In the genomic region with DNA sequence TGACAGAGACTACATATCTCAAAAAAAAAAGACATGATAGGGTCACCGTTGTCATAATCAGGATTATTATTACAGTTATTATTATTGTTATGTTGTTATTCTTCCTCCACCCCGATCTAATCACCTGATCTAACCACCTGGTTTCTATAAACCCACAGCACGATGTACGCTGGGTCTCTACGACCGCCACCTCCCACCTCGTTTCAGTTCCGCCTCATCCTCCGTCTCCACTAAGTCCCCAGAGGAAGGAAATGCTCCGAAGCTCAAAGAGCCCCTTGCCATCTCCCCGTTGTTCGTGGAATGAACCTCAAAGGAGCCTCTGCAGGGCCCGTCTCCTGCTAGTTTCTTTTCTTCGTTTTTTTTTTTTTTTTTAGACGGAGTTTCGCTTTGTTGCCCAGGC, we compare ENCODE assay signal across 21 cellular contexts. TPM values are rescaled to one million over a fixed set of nuclear protein-coding genes. Genes with fewer than 3 reads are reported as not detected.
DNase-seq lines count a peak whose midpoint lies in the region; ATAC-seq, FAIRE-seq and TF ChIP-seq lines count a peak whose summit lies in the region.
"Had no signal": no experiment of that assay in that cellular context is flagged by ENCODE, and none has a peak within 500 bp of the region (broad histone marks: within the 10 kb centered on the region; RNA-seq: fewer than 3 reads in every experiment).

No MANE protein-coding gene starts in this region.

- H3K4me2 ChIP-seq in OCI-LY7 (ENCODE audit: low read length) = no peak overlapping the region

- CTCF ChIA-PET in OCI-LY7 (lab: Charles Lee; ENCODE audit: unreplicated experiment) = no interaction called here

- H3K36me3 Mint-ChIP-seq in activated T-cell treated with anti-CD3 and anti-CD28 coated beads, Interleukin-2, amount 50 U/mL, for 72 hours (ENCODE audit: insufficient read depth in 2 of 2) = peaks cover 0 to 3% of the 10 kb centered on the region in 2 donors

- no peak for TF ChIP-seq EP300 in suprapubic skin (IDR thresholded peaks at IDR 0.05)

- TF ChIP-seq POLR2A in GM12891 (IDR thresholded peaks at IDR 0.05; ENCODE audit: low read depth, low read length) (no peak), suprapubic skin (IDR thresholded peaks at IDR 0.05) (no peak)

- peak overlapping the region; percentile 37 to 46 for H3K4me3 Mint-ChIP-seq in activated T-cell treated with anti-CD3 and anti-CD28 coated beads, Interleukin-2, amount 50 U/mL, for 72 hours

- WGBS in suprapubic skin = 57% methylated on average over 16 of the region's 16 CpGs

- peaks cover 14% of the 10 kb centered on the region for H3K4me1 ChIP-seq in OCI-LY7 (ENCODE audit: insufficient read depth, low read length, poor library complexity, severe bottlenecking)
- peaks cover 3% of the 10 kb centered on the region for H3K4me1 ChIP-seq in lower lobe of right lung
- peaks cover 4% of the 10 kb centered on the region for H3K4me1 ChIP-seq in suprapubic skin

- H3K27ac ChIP-seq in OCI-LY7 (ENCODE audit: low read depth, low read length, poor library complexity, severe bottlenecking) = no peak overlapping the region
- H3K27ac ChIP-seq in lower lobe of right lung = no peak overlapping the region
- no peak overlapping the region for H3K27ac ChIP-seq in suprapubic skin
- H3K27ac ChIP-seq: GM23248, heart left ventricle, thyroid gland had no signal

- H3K9me3 ChIP-seq in OCI-LY7 (ENCODE audit: low read length) (no peaks in the 10 kb centered on the region), lower lobe of right lung (no peaks in the 10 kb centered on the region), suprapubic skin (no peaks in the 10 kb centered on the region)
- H3K9me3 ChIP-seq: heart left ventricle, thyroid gland had no signal

- H3K27me3 ChIP-seq in lower lobe of right lung (ENCODE audit: low read depth) (peaks cover 67% of the 10 kb centered on the region), suprapubic skin (peaks cover 54% of the 10 kb centered on the region)

- peaks cover 52% of the 10 kb centered on the region for H3K4me1 Mint-ChIP-seq in activated T-cell treated with anti-CD3 and anti-CD28 coated beads, Interleukin-2, amount 50 U/mL, for 72 hours (ENCODE audit: low read depth)

- BruUV-seq in OCI-LY7 (replicated peaks; lab: Mats Ljungman, UMichigan) = no TSS peak

- POLR2A ChIA-PET in OCI-LY7 (lab: Charles Lee) = interaction anchor here (0.9 kb wide), 1 partner anchor 96 kb away, joined by 4 read pairs; no protein-coding TSS in a partner anchor

- H3K4me3 ChIP-seq in OCI-LY7 (ENCODE audit: low read depth, low read length, poor library complexity, severe bottlenecking) (no peak overlapping the region), lower lobe of right lung (no peak overlapping the region), suprapubic skin (no peak overlapping the region)
- H3K4me3 ChIP-seq: dorsolateral prefrontal cortex, GM23248, heart left ventricle, thyroid gland had no signal

- peak; percentile 38 to 49 for ATAC-seq in activated T-cell treated with anti-CD3 and anti-CD28 coated beads, Interleukin-2, amount 50 U/mL, for 72 hours (replicated peaks in 1 of 2)
- no peak for ATAC-seq in lower lobe of right lung
- no peak for ATAC-seq in HG02588 (IDR thresholded peaks at IDR 0.05; ENCODE audit: unreplicated experiment)
- ATAC-seq: heart left ventricle had no signal

- no peaks in the 10 kb centered on the region for H3K9me3 Mint-ChIP-seq in activated T-cell treated with anti-CD3 and anti-CD28 coated beads, Interleukin-2, amount 50 U/mL, for 72 hours

- DNase-seq in activated T-cell treated with anti-CD3 and anti-CD28 coated beads, Interleukin-2, amount 50 U/mL, for 72 hours = peak in 1 of 2 donors; percentile 37
- DNase-seq in activated T-cell treated with anti-CD3 and anti-CD28 coated beads for 4 hours (no peak), GM12891 (ENCODE audit: insufficient read length, low spot score) (no peak), OCI-LY7 (ENCODE audit: low spot score) (peak; percentile 19), lower lobe of right lung (peak; percentile 6), NCI-H2107 (lab: John Stamatoyannopoulos, UW) (no peak), suprapubic skin (ENCODE audit: low spot score in 2 of 2) (no peak)
- DNase-seq: activated naive CD4-positive, alpha-beta T cell treated with Interleukin-2 at 50 U/mL for 16 hours; central memory CD4-positive, alpha-beta T cell; GF-D8; GM23248; mesenchymal stem cell; NCI-H524; nucleus accumbens; thyroid gland had no signal

- H3K79me2 ChIP-seq in OCI-LY7 (ENCODE audit: insufficient read depth, low read depth, low read length) = no peaks in the 10 kb centered on the region

- H3K9me2 ChIP-seq in OCI-LY7 (ENCODE audit: insufficient read depth, low read length) = no peaks in the 10 kb centered on the region

- TF ChIP-seq CTCF in OCI-LY7 (conservative IDR thresholded peaks at IDR 0.05; ENCODE audit: low read length) (no peak), lower lobe of right lung (IDR thresholded peaks at IDR 0.05) (no peak), suprapubic skin (IDR thresholded peaks at IDR 0.05) (no peak)

- H3K36me3 ChIP-seq in OCI-LY7 (ENCODE audit: insufficient read depth, low read length) = no peaks in the 10 kb centered on the region
- H3K36me3 ChIP-seq in lower lobe of right lung = no peaks in the 10 kb centered on the region
- no peaks in the 10 kb centered on the region for H3K36me3 ChIP-seq in suprapubic skin
- H3K36me3 ChIP-seq: heart left ventricle, thyroid gland had no signal

- H2AFZ ChIP-seq in OCI-LY7 (ENCODE audit: low read length) = no peak overlapping the region
- H2AFZ ChIP-seq: GM23248 had no signal

- peak; percentile 82 for FAIRE-seq in GM12891 (lab: Jason Lieb, UNC)
- FAIRE-seq: astrocyte had no signal

- intact Hi-C loops in OCI-LY7 (cut with micrococcal nuclease; ENCODE audit: unreplicated experiment) = no loop called here
- intact Hi-C loops in lower lobe of right lung (cut with DNase I) = loop anchor here (5.0 kb wide), 1 partner anchor 272 kb away; no protein-coding TSS in a partner anchor

- H4K20me1 ChIP-seq in OCI-LY7 (ENCODE audit: insufficient read depth, low read length) = no peaks in the 10 kb centered on the region

- peaks cover 46% of the 10 kb centered on the region for H3K27me3 Mint-ChIP-seq in activated T-cell treated with anti-CD3 and anti-CD28 coated beads, Interleukin-2, amount 50 U/mL, for 72 hours (ENCODE audit: low read depth)

- H3K27ac Mint-ChIP-seq in activated T-cell treated with anti-CD3 and anti-CD28 coated beads, Interleukin-2, amount 50 U/mL, for 72 hours = no peak overlapping the region

TF ChIP-seq in GM12891, 5 proteins besides CTCF, POLR2A, EP300 and RAD21:
- TF ChIP-seq TAF1 (IDR thresholded peaks at IDR 0.05; ENCODE audit: low read depth, low read length) (no peak), SPI1 (IDR thresholded peaks at IDR 0.05; ENCODE audit: low read depth, low read length) (peak; percentile 85)

RNA-seq across cellular contexts. Expression of a gene that starts 15.9 kb away (rescaled TPM):
- under 1 TPM; 0.23 to 0.26 TPM for total RNA-seq in activated T-cell treated with anti-CD3 and anti-CD28 coated beads, Interleukin-2, amount 50 U/mL, for 72 hours
- polyA plus RNA-seq in GM12891 (2012; ENCODE audit: low read depth, missing spikeins) = not detected
- total RNA-seq in OCI-LY7 (2014; rRNA removed; shearing (Covaris generic)) = not detected in 2 replicates
- 0.79 and 1.3 TPM in 2 replicates for total RNA-seq in OCI-LY7 (2022)
- 5.3 TPM for total RNA-seq in lower lobe of right lung
- 1 to 10 TPM; 1.6 to 5.5 (median 3.1) TPM for total RNA-seq in suprapubic skin

RNA-seq across cellular contexts. Expression of a gene that starts 36.5 kb away (rescaled TPM):
- total RNA-seq in activated T-cell treated with anti-CD3 and anti-CD28 coated beads, Interleukin-2, amount 50 U/mL, for 72 hours = under 1 TPM; 0.17 to 0.97 TPM
- polyA plus RNA-seq in GM12891 (2012; ENCODE audit: low read depth, missing spikeins) = 0.18 TPM
- 0.13 TPM in 1 of 2 replicates, not detected in the other for total RNA-seq in OCI-LY7 (2014; rRNA removed; shearing (Covaris generic))
- total RNA-seq in OCI-LY7 (2022) (0.36 and 0.59 TPM in 2 replicates), lower lobe of right lung (0.27 TPM), suprapubic skin (1 to 10 TPM in 1 of 4 donors, under 1 TPM in 2, not detected in 1; 0.26 to 1.2 (median 0.38) TPM)
- total RNA-seq: GM23248, myocyte, pulmonary artery endothelial cell had no signal
- polyA plus RNA-seq: GM23248 had no signal

RNA-seq across cellular contexts. Expression of a gene that starts 48.8 kb away (rescaled TPM):
- total RNA-seq in activated T-cell treated with anti-CD3 and anti-CD28 coated beads, Interleukin-2, amount 50 U/mL, for 72 hours = 10 to 100 TPM in 1 of 2 donors, 1 to 10 TPM in 1; 7.2 to 10.5 TPM
- polyA plus RNA-seq in GM12891 (2012; ENCODE audit: low read depth, missing spikeins) = 8.9 TPM
- 13.8 and 14.0 TPM in 2 replicates for total RNA-seq in OCI-LY7 (2014; rRNA removed; shearing (Covaris generic))
- total RNA-seq in OCI-LY7 (2022) (11.5 and 13.6 TPM in 2 replicates), lower lobe of right lung (14.5 TPM), suprapubic skin (10 to 100 TPM in 1 of 4 donors, 1 to 10 TPM in 3; 4.3 to 16.3 (median 5.9) TPM)

Comparison
In these comparisons a context has a peak if more than half of its experiments do, and no peak if none do; other contexts are left out.
1. ATAC-seq: peak in activated T-cell treated with anti-CD3 and anti-CD28 coated beads, Interleukin-2, amount 50 U/mL, for 72 hours (2 of 2); none in lower lobe of right lung (0 of 2) and HG02588 (single experiment).
2. DNase-seq: peak in OCI-LY7 (single experiment) and lower lobe of right lung (single experiment); none in activated T-cell treated with anti-CD3 and anti-CD28 coated beads for 4 hours (single experiment), GM12891 (single experiment), NCI-H2107 (single experiment) and suprapubic skin (0 of 2).